ENCODE assay signal across 7 cellular contexts in genomic region chr12:52327086-52327829, GRCh38. TPM values are rescaled to one million over a fixed set of nuclear protein-coding genes. Genes with fewer than 3 reads are reported as not detected.
DNase-seq lines count a peak whose midpoint lies in the region; ATAC-seq, FAIRE-seq and TF ChIP-seq lines count a peak whose summit lies in the region.

No MANE protein-coding gene starts in this region.

- intact Hi-C loops in ascending aorta (cut with DNase I): loop anchor here (1.0 to 5.0 kb wide), 3 partner anchors 46 to 170 kb away; no protein-coding TSS in a partner anchor

- H3K27me3 ChIP-seq in ascending aorta: no peaks in the 10 kb centered on the region
- H3K27me3 ChIP-seq in hepatocyte: peaks cover 4% of the 10 kb centered on the region
- no peaks in the 10 kb centered on the region for H3K27me3 ChIP-seq in small intestine (ENCODE audit: control insufficient read depth in 2 of 2, insufficient read depth in 2 of 2, low read length in 2 of 2)

- H3K4me1 ChIP-seq in ascending aorta (peaks cover 7% of the 10 kb centered on the region in 2 donors), hepatocyte (ENCODE audit: insufficient read depth) (no peaks in the 10 kb centered on the region), small intestine (ENCODE audit: control insufficient read depth in 2 of 2, insufficient read depth in 1 of 2, low read depth in 1 of 2, low read length in 1 of 2) (no peaks in the 10 kb centered on the region)

- peak; percentile 91 for DNase-seq in NCI-H1694 treated with DMSO at 0.1 percent for 48 hours (lab: John Stamatoyannopoulos, UW)
- peak; percentile 25 to 87 (median 65) for DNase-seq in T-helper 2 cell
- peak; percentile 66 to 93 for DNase-seq in ascending aorta (ENCODE audit: low spot score in 2 of 2)
- DNase-seq in hepatocyte (ENCODE audit: low spot score): peak; percentile 83
- DNase-seq in small intestine: peak; percentile 93

- ATAC-seq in GM18499 (IDR thresholded peaks at IDR 0.05; ENCODE audit: insufficient read depth, unreplicated experiment) (peak; percentile 85), HG02938 (IDR thresholded peaks at IDR 0.05; ENCODE audit: unreplicated experiment) (peak; percentile 80)

- no peaks in the 10 kb centered on the region for H4K20me1 ChIP-seq in hepatocyte (ENCODE audit: insufficient read depth, poor library complexity, severe bottlenecking)

- FAIRE-seq in small intestine (lab: Jason Lieb, UNC): no peak

- WGBS in hepatocyte (ENCODE audit: low lambda C conversion rate, missing lambda C conversion rate): 37% methylated on average over 10 of the region's 10 CpGs
- 20 to 34% (median 21%) methylated on average over 10 of the region's 10 CpGs for WGBS in small intestine, 3 donors

- H3K4me2 ChIP-seq in hepatocyte: no peak overlapping the region

- H3K9me2 ChIP-seq in hepatocyte (replicated peaks; ENCODE audit: insufficient read depth): no peaks in the 10 kb centered on the region

- no peaks in the 10 kb centered on the region for H3K9me3 ChIP-seq in ascending aorta
- H3K9me3 ChIP-seq in hepatocyte (ENCODE audit: low read depth): no peaks in the 10 kb centered on the region
- no peaks in the 10 kb centered on the region for H3K9me3 ChIP-seq in small intestine (ENCODE audit: control insufficient read depth, low read depth)

- H3K36me3 ChIP-seq in ascending aorta (no peaks in the 10 kb centered on the region), hepatocyte (replicated peaks; ENCODE audit: insufficient read depth, low read depth) (no peaks in the 10 kb centered on the region), small intestine (ENCODE audit: control insufficient read depth in 2 of 2, insufficient read depth in 2 of 2, low read length in 2 of 2) (no peaks in the 10 kb centered on the region)

- H2AFZ ChIP-seq in hepatocyte: no peak overlapping the region

- TF ChIP-seq CTCF in ascending aorta (IDR thresholded peaks at IDR 0.05): peak; percentile 76 to 89 (median 89)
- TF ChIP-seq CTCF in hepatocyte (IDR thresholded peaks at IDR 0.05; ENCODE audit: poor library complexity): peak; percentile 70

- H3K27ac ChIP-seq in ascending aorta: peak overlapping the region; percentile 59 to 64
- no peak overlapping the region for H3K27ac ChIP-seq in hepatocyte
- H3K27ac ChIP-seq in small intestine (ENCODE audit: low read depth in 1 of 2, low read length in 1 of 2): no peak overlapping the region

- H3K79me2 ChIP-seq in hepatocyte: no peaks in the 10 kb centered on the region

- no peak overlapping the region for H3K4me3 ChIP-seq in ascending aorta
- H3K4me3 ChIP-seq in hepatocyte: no peak overlapping the region
- no peak overlapping the region for H3K4me3 ChIP-seq in small intestine (ENCODE audit: low read depth in 1 of 2, low read length in 2 of 2)

RNA-seq across cellular contexts. Expression of gene KRT83, which starts 6.1 kb away (rescaled TPM):
- total RNA-seq in ascending aorta (not detected), hepatocyte (not detected in 2 replicates)
- polyA plus RNA-seq in hepatocyte (not detected in 2 replicates), small intestine (not detected)

RNA-seq across cellular contexts. Expression of gene KRT81, which starts 35.9 kb away (rescaled TPM):
- total RNA-seq in ascending aorta: not detected
- not detected in 2 replicates for total RNA-seq in hepatocyte
- not detected in 2 replicates for polyA plus RNA-seq in hepatocyte
- not detected for polyA plus RNA-seq in small intestine

RNA-seq across cellular contexts. Expression of gene KRT85, which starts 40.0 kb away (rescaled TPM):
- total RNA-seq in ascending aorta: not detected
- not detected in 2 replicates for total RNA-seq in hepatocyte
- not detected in 2 replicates for polyA plus RNA-seq in hepatocyte
- not detected for polyA plus RNA-seq in small intestine

RNA-seq across cellular contexts. Expression of gene KRT86, which starts 52.8 kb away (rescaled TPM):
- total RNA-seq in ascending aorta (0.96 TPM), hepatocyte (not detected in 2 replicates)
- polyA plus RNA-seq in hepatocyte (0.40 TPM in 1 of 2 replicates, not detected in the other), small intestine (under 1 TPM in 2 of 3 donors, not detected in 1; 0.01 to 0.54 TPM)

RNA-seq across cellular contexts. Expression of gene KRT84, which starts 58.2 kb away (rescaled TPM):
- not detected for total RNA-seq in ascending aorta
- total RNA-seq in hepatocyte: not detected in 2 replicates
- not detected in 2 replicates for polyA plus RNA-seq in hepatocyte
- not detected for polyA plus RNA-seq in small intestine

Comparison
In these comparisons a context has a peak if more than half of its experiments do, and no peak if none do; other contexts are left out.
1. H3K27ac ChIP-seq: peak in ascending aorta (2 of 2); none in hepatocyte (single experiment) and small intestine (0 of 2).
2. Peak in every context shown above with its lines, with median percentiles within 50 percentile points of each other: DNase-seq.